In genomic region chr6:152188011-152188410, GRCh38 we compare ENCODE assay signal across 26 cellular contexts.
"Had no signal": no experiment of that assay in that cellular context is flagged by ENCODE, and none has a peak within 500 bp of the region (broad histone marks: within the 10 kb centered on the region; RNA-seq: fewer than 3 reads in every experiment).

No MANE protein-coding gene starts in this region.

- H3K9me3 Mint-ChIP-seq: endodermal cell had no signal

- ATAC-seq: activated naive CD4-positive, alpha-beta T cell treated with anti-CD3 and anti-CD28 coated beads, Interleukin-2, amount 50 U/mL, for 72 hours; activated T-cell treated with anti-CD3 and anti-CD28 coated beads, Interleukin-2, amount 50 U/mL, for 4 hours; body of pancreas; left lobe of liver; pancreas; right lobe of liver had no signal

- H3K27me3 Mint-ChIP-seq: activated CD4-positive, alpha-beta memory T cell treated with anti-CD3 and anti-CD28 coated beads for 36 hours had no signal

- H3K4me3 ChIP-seq: body of pancreas, dorsolateral prefrontal cortex, pancreas, right lobe of liver, SJCRH30, thoracic aorta had no signal

- H3K27ac ChIP-seq: body of pancreas, epithelial cell of prostate, neutrophil, pancreas, right lobe of liver, SJCRH30, thoracic aorta had no signal

- H3K9me3 ChIP-seq: body of pancreas, neutrophil, pancreas, right lobe of liver, SJCRH30, thoracic aorta had no signal

- H3K4me3 Mint-ChIP-seq: activated CD4-positive, alpha-beta memory T cell treated with anti-CD3 and anti-CD28 coated beads for 36 hours; endodermal cell; T-helper 2 cell treated with Interferon-gamma antibody and Interleukin-4, amounts not matched to agents 5 μg/mL and 100 μg/mL, for 36 hours had no signal

- H3K27me3 ChIP-seq: body of pancreas, dorsolateral prefrontal cortex, neutrophil, pancreas, right lobe of liver, SJCRH30 had no signal

- DNase-seq: activated CD4-positive, alpha-beta memory T cell treated with anti-CD3 and anti-CD28 coated beads for 36 hours; activated CD4-positive, alpha-beta T cell treated with anti-CD3 and anti-CD28 coated beads for 4 hours; activated effector memory CD4-positive, alpha-beta T cell treated with anti-CD3 and anti-CD28 coated beads, Interleukin-2, amount 50 U/mL, for 16 hours; activated T-cell treated with anti-CD3 and anti-CD28 coated beads, Interleukin-2, amount 50 U/mL, for 4 hours; body of pancreas; caudate nucleus; dorsolateral prefrontal cortex; endodermal cell; foreskin melanocyte; glutamatergic neuron; hypothalamus; kidney; midbrain; pancreas; right lobe of liver; SJCRH30; small intestine; stimulated activated CD4-positive, alpha-beta T cell treated with anti-CD3 and anti-CD28 coated beads, Interleukin-15, amount 100 ng/mL, for 24 hours; stimulated activated CD4-positive, alpha-beta T cell treated with anti-CD3 and anti-CD28 coated beads, Interleukin-2, amount 100 ng/mL, for 48 hours; SW 1271 had no signal

- H3K4me1 Mint-ChIP-seq: endodermal cell had no signal

- H3K27ac Mint-ChIP-seq: endodermal cell; T-helper 2 cell treated with Interferon-gamma antibody and Interleukin-4, amounts not matched to agents 5 μg/mL and 100 μg/mL, for 36 hours had no signal

- H3K4me1 ChIP-seq: body of pancreas, pancreas, right lobe of liver, SJCRH30 had no signal
